31 cellular contexts compared by ENCODE assay signal in genomic region chr16:16871196-16871595, GRCh38.
"Had no signal": no experiment of that assay in that cellular context is flagged by ENCODE, and none has a peak within 500 bp of the region (broad histone marks: within the 10 kb centered on the region; RNA-seq: fewer than 3 reads in every experiment).

No MANE protein-coding gene starts in this region.

- H3K27me3 ChIP-seq: ovary had no signal

- H3K27me3 Mint-ChIP-seq: activated naive CD8-positive, alpha-beta T cell treated with anti-CD3 and anti-CD28 coated beads, Interleukin-2, amount 50 U/mL, for 24 hours had no signal

- H3K36me3 Mint-ChIP-seq: stimulated activated effector memory CD8-positive, alpha-beta T cell treated with anti-CD3 and anti-CD28 coated beads, Interleukin-12 subunit alpha, Interleukin-12 subunit beta, amount 100 ng/mL, for 72 hours had no signal

- DNase-seq: activated CD4-positive, alpha-beta T cell treated with anti-CD3 and anti-CD28 coated beads for 4 hours; activated CD4-positive, alpha-beta T cell treated with anti-CD3 and anti-CD28 coated beads, Interleukin-2, amount 50 U/mL, for 48 hours; activated CD4-positive, CD25-positive, alpha-beta regulatory T cell; activated CD8-positive, alpha-beta memory T cell treated with anti-CD3 and anti-CD28 coated beads, Interleukin-2, amount 50 U/mL, for 48 hours; activated gamma-delta T cell; activated naive CD4-positive, alpha-beta T cell treated with anti-CD3 and anti-CD28 coated beads, Interleukin-2, amount 50 U/mL, for 16 hours; activated naive CD8-positive, alpha-beta T cell treated with anti-CD3 and anti-CD28 coated beads, Interleukin-2, amount 50 U/mL, for 24 hours; activated T-cell treated with anti-CD3 and anti-CD28 coated beads, Interleukin-2, amount 50 U/mL, for 24 hours; amygdala; central memory CD4-positive, alpha-beta T cell; foreskin fibroblast; head of caudate nucleus; hippocampal formation; left lung; lower lobe of right lung; mucosa of descending colon; ovary; stimulated activated CD4-positive, alpha-beta T cell treated with anti-CD3 and anti-CD28 coated beads, Interleukin-12 subunit alpha, Interleukin-12 subunit beta, amount 100 ng/mL, for 4 hours; stimulated activated CD4-positive, alpha-beta T cell treated with anti-CD3 and anti-CD28 coated beads, Interleukin-4, amount 100 ng/mL, for 24 hours; SW 1271; T1000; trophoblast cell had no signal

- H3K27ac Mint-ChIP-seq: activated naive CD8-positive, alpha-beta T cell treated with anti-CD3 and anti-CD28 coated beads, Interleukin-2, amount 50 U/mL, for 24 hours; activated T-cell treated with anti-CD3 and anti-CD28 coated beads, Interleukin-2, amount 50 U/mL, for 24 hours; nephron; progenitor cell of endocrine pancreas; stimulated activated effector memory CD8-positive, alpha-beta T cell treated with anti-CD3 and anti-CD28 coated beads, Interleukin-12 subunit alpha, Interleukin-12 subunit beta, amount 100 ng/mL, for 72 hours; stimulated activated naive CD8-positive, alpha-beta T cell treated with anti-CD3 and anti-CD28 coated beads, Interleukin-15, Interleukin-2, amounts not matched to agents 100 ng/mL and 50 ng/mL, for 24 hours; T-helper 1 cell treated with Interleukin-12 subunit alpha and Interleukin-12 subunit beta and Interleukin-4 antibody, amounts not matched to agents 30 μg/mL and 1 μg/mL, for 36 hours had no signal

- H3K36me3 ChIP-seq: left lung, lower lobe of right lung, ovary, thoracic aorta had no signal

- H3K4me1 Mint-ChIP-seq: activated naive CD8-positive, alpha-beta T cell treated with anti-CD3 and anti-CD28 coated beads, Interleukin-2, amount 50 U/mL, for 24 hours; nephron; stimulated activated effector memory CD8-positive, alpha-beta T cell treated with anti-CD3 and anti-CD28 coated beads, Interleukin-12 subunit alpha, Interleukin-12 subunit beta, amount 100 ng/mL, for 72 hours had no signal

- H3K27ac ChIP-seq: left lung, lower lobe of right lung, ovary, skin epidermis, thoracic aorta had no signal

- H3K4me3 ChIP-seq: left lung, lower lobe of right lung, mucosa of descending colon, ovary, skin epidermis, thoracic aorta had no signal

- H3K4me3 Mint-ChIP-seq: activated naive CD8-positive, alpha-beta T cell treated with anti-CD3 and anti-CD28 coated beads, Interleukin-2, amount 50 U/mL, for 24 hours; activated T-cell treated with anti-CD3 and anti-CD28 coated beads, Interleukin-2, amount 50 U/mL, for 24 hours; nephron; stimulated activated effector memory CD8-positive, alpha-beta T cell treated with anti-CD3 and anti-CD28 coated beads, Interleukin-12 subunit alpha, Interleukin-12 subunit beta, amount 100 ng/mL, for 72 hours; stimulated activated naive CD8-positive, alpha-beta T cell treated with anti-CD3 and anti-CD28 coated beads, Interleukin-15, Interleukin-2, amounts not matched to agents 100 ng/mL and 50 ng/mL, for 24 hours; T-helper 1 cell treated with Interleukin-12 subunit alpha and Interleukin-12 subunit beta and Interleukin-4 antibody, amounts not matched to agents 30 μg/mL and 1 μg/mL, for 36 hours had no signal

- H3K9me3 Mint-ChIP-seq: activated naive CD8-positive, alpha-beta T cell treated with anti-CD3 and anti-CD28 coated beads, Interleukin-2, amount 50 U/mL, for 24 hours; activated T-cell treated with anti-CD3 and anti-CD28 coated beads, Interleukin-2, amount 50 U/mL, for 24 hours; nephron; stimulated activated effector memory CD8-positive, alpha-beta T cell treated with anti-CD3 and anti-CD28 coated beads, Interleukin-12 subunit alpha, Interleukin-12 subunit beta, amount 100 ng/mL, for 72 hours; stimulated activated naive CD8-positive, alpha-beta T cell treated with anti-CD3 and anti-CD28 coated beads, Interleukin-15, Interleukin-2, amounts not matched to agents 100 ng/mL and 50 ng/mL, for 24 hours; T-helper 1 cell treated with Interleukin-12 subunit alpha and Interleukin-12 subunit beta and Interleukin-4 antibody, amounts not matched to agents 30 μg/mL and 1 μg/mL, for 36 hours had no signal

- ATAC-seq: activated naive CD8-positive, alpha-beta T cell treated with anti-CD3 and anti-CD28 coated beads, Interleukin-2, amount 50 U/mL, for 24 hours; esophagus mucosa; left lung; lower lobe of right lung; mucosa of descending colon; sciatic nerve; stimulated activated effector memory CD8-positive, alpha-beta T cell treated with anti-CD3 and anti-CD28 coated beads, Interleukin-12 subunit alpha, Interleukin-12 subunit beta, amount 100 ng/mL, for 72 hours had no signal

- H3K9me3 ChIP-seq: left lung, lower lobe of right lung, mucosa of descending colon, ovary, thoracic aorta had no signal
